In genomic region chr10:133611079-133611478, GRCh38 we compare ENCODE assay signal across 1 cellular context.
TF ChIP-seq lines count a peak whose summit lies in the region.

No MANE protein-coding gene starts in this region.

TF ChIP-seq in SK-N-SH treated with all-trans-retinoic acid at 6 μM for 48 hours, 23 proteins besides CTCF, POLR2A, EP300 and RAD21 (continued from another document):
- TF ChIP-seq TSHZ2 (CRISPR knock-in tag; IDR thresholded peaks at IDR 0.05) (no peak), ISL1 (CRISPR knock-in tag; IDR thresholded peaks at IDR 0.05) (no peak), PPARA (CRISPR knock-in tag; IDR thresholded peaks at IDR 0.05; ENCODE audit: borderline replicate concordance) (no peak), ZC3H10 (CRISPR knock-in tag; IDR thresholded peaks at IDR 0.05) (no peak), ZNF70 (CRISPR knock-in tag; IDR thresholded peaks at IDR 0.05) (no peak), ESRRG (CRISPR knock-in tag; IDR thresholded peaks at IDR 0.05) (no peak), BACH2 (CRISPR knock-in tag; IDR thresholded peaks at IDR 0.05; ENCODE audit: borderline replicate concordance) (no peak), ARNTL (CRISPR knock-in tag; IDR thresholded peaks at IDR 0.05; ENCODE audit: borderline replicate concordance, low read depth) (no peak)
